15 cellular contexts compared by ENCODE assay signal in genomic region chr19:49336482-49337266, GRCh38. TPM values are rescaled to one million over a fixed set of nuclear protein-coding genes. Genes with fewer than 3 reads are reported as not detected.
DNase-seq lines count a peak whose midpoint lies in the region; ATAC-seq and TF ChIP-seq lines count a peak whose summit lies in the region.
"Had no signal": no experiment of that assay in that cellular context is flagged by ENCODE, and none has a peak within 500 bp of the region (broad histone marks: within the 10 kb centered on the region; RNA-seq: fewer than 3 reads in every experiment).

No MANE protein-coding gene starts in this region.

- H3K4me1 ChIP-seq in spleen = peaks cover 21 to 98% (median 92%) of the 10 kb centered on the region in 6 donors

- H3K36me3 ChIP-seq in spleen (peaks cover 0 to 52% (median 31%) of the 10 kb centered on the region in 6 donors), MG63 (no peaks in the 10 kb centered on the region)

- no peak for TF ChIP-seq POLR2A in spleen (IDR thresholded peaks at IDR 0.05)

- no peak for DNase-seq in activated CD4-positive, alpha-beta T cell treated with anti-CD3 and anti-CD28 coated beads, Interleukin-2, amount 10 ng/mL, durations not matched to agents 7 days and 5 days
- no peak for DNase-seq in activated CD4-positive, alpha-beta T cell treated with anti-CD3 and anti-CD28 coated beads, Interleukin-2, amount 50 U/mL, for 4 hours
- peak in 1 of 34 experiments; percentile 19 for DNase-seq in T-cell
- DNase-seq in effector memory CD8-positive, alpha-beta T cell = no peak
- DNase-seq in spleen = peak; percentile 61
- no peak for DNase-seq in dedifferentiated amniotic fluid mesenchymal stem cell (ENCODE audit: extremely low spot score)
- no peak for DNase-seq in MG63
- no peak for DNase-seq in Ammon's horn (ENCODE audit: low spot score)
- DNase-seq: ACHN, NCI-H1694 treated with DMSO at 0.1 percent for 48 hours, nucleus accumbens, SW 1271 had no signal

- 75 to 85% (median 79%) methylated on average over 8 to 10 of the region's 10 CpGs for WGBS in spleen, 5 donors

- H3K27me3 ChIP-seq in spleen (replicated peaks in 1 of 7) = no peaks in the 10 kb centered on the region
- H3K27me3 ChIP-seq in MG63 = no peaks in the 10 kb centered on the region

- POLR2A ChIA-PET in activated CD4-positive, alpha-beta T cell treated with anti-CD3 and anti-CD28 coated beads, Interleukin-2, amount 10 ng/mL, durations not matched to agents 7 days and 5 days (lab: Charles Lee) = interaction anchor here (0.7 kb wide), 1 partner anchor 18 kb away, joined by 3 read pairs; no protein-coding TSS in a partner anchor
- POLR2A ChIA-PET in T-cell (lab: Charles Lee) = interaction anchor here in 1 of 2 donors (0.6 kb wide), 1 partner anchor 119 kb away, joined by 3 read pairs; no protein-coding TSS in a partner anchor

- H3K4me3 Mint-ChIP-seq in activated CD4-positive, alpha-beta T cell treated with anti-CD3 and anti-CD28 coated beads, Interleukin-2, amount 10 ng/mL, durations not matched to agents 7 days and 5 days = peak overlapping the region; percentile 100
- peak overlapping the region; percentile 96 to 100 (median 99) for H3K4me3 Mint-ChIP-seq in T-cell
- H3K4me3 Mint-ChIP-seq in effector memory CD8-positive, alpha-beta T cell = peak overlapping the region; percentile 86 to 99

- H3K4me3 ChIP-seq in spleen = peak overlapping the region; percentile 46 to 79 (median 66)
- no peak overlapping the region for H3K4me3 ChIP-seq in MG63

- intact Hi-C loops in spleen (cut with DNase I; ENCODE audit: low total_unique reads) = no loop called here

- CTCF ChIA-PET in activated CD4-positive, alpha-beta T cell treated with anti-CD3 and anti-CD28 coated beads, Interleukin-2, amount 10 ng/mL, durations not matched to agents 7 days and 5 days (lab: Charles Lee) = interaction anchor here (0.6 to 1.6 kb wide), 3 partner anchors 35 to 347 kb away, joined by 3 read pairs; partner anchors contain the start of gene FLT3LG
- CTCF ChIA-PET in T-cell (lab: Charles Lee) = interaction anchor here in 1 of 2 donors (0.6 kb wide), 1 partner anchor 33 kb away, joined by 3 read pairs; no protein-coding TSS in a partner anchor

- peaks cover 55% of the 10 kb centered on the region for H3K36me3 Mint-ChIP-seq in activated CD4-positive, alpha-beta T cell treated with anti-CD3 and anti-CD28 coated beads, Interleukin-2, amount 10 ng/mL, durations not matched to agents 7 days and 5 days (ENCODE audit: low read depth)
- H3K36me3 Mint-ChIP-seq in T-cell = peaks cover 33% of the 10 kb centered on the region
- H3K36me3 Mint-ChIP-seq in effector memory CD8-positive, alpha-beta T cell (ENCODE audit: insufficient read depth) = peaks cover 34% of the 10 kb centered on the region

- TF ChIP-seq CTCF in spleen (IDR thresholded peaks at IDR 0.05 in 8 of 11, conservative IDR thresholded peaks at IDR 0.05 in 3 of 11) = no peak

- H3K27ac ChIP-seq in spleen = peak overlapping the region in 7 of 8 donors; percentile 86 to 95 (median 89)

- peak overlapping the region; percentile 100 for H3K27ac Mint-ChIP-seq in activated CD4-positive, alpha-beta T cell treated with anti-CD3 and anti-CD28 coated beads, Interleukin-2, amount 10 ng/mL, durations not matched to agents 7 days and 5 days
- peak overlapping the region; percentile 99 to 100 for H3K27ac Mint-ChIP-seq in T-cell
- H3K27ac Mint-ChIP-seq in effector memory CD8-positive, alpha-beta T cell = peak overlapping the region; percentile 87 to 99

- H3K27me3 Mint-ChIP-seq in activated CD4-positive, alpha-beta T cell treated with anti-CD3 and anti-CD28 coated beads, Interleukin-2, amount 10 ng/mL, durations not matched to agents 7 days and 5 days = no peaks in the 10 kb centered on the region
- no peaks in the 10 kb centered on the region for H3K27me3 Mint-ChIP-seq in T-cell
- no peaks in the 10 kb centered on the region for H3K27me3 Mint-ChIP-seq in effector memory CD8-positive, alpha-beta T cell

- no peaks in the 10 kb centered on the region for H3K9me3 ChIP-seq in spleen
- no peaks in the 10 kb centered on the region for H3K9me3 ChIP-seq in MG63

- no peaks in the 10 kb centered on the region for H3K9me3 Mint-ChIP-seq in activated CD4-positive, alpha-beta T cell treated with anti-CD3 and anti-CD28 coated beads, Interleukin-2, amount 10 ng/mL, durations not matched to agents 7 days and 5 days
- H3K9me3 Mint-ChIP-seq in T-cell = no peaks in the 10 kb centered on the region
- H3K9me3 Mint-ChIP-seq in effector memory CD8-positive, alpha-beta T cell = no peaks in the 10 kb centered on the region

- peaks cover 75% of the 10 kb centered on the region for H3K4me1 Mint-ChIP-seq in activated CD4-positive, alpha-beta T cell treated with anti-CD3 and anti-CD28 coated beads, Interleukin-2, amount 10 ng/mL, durations not matched to agents 7 days and 5 days
- H3K4me1 Mint-ChIP-seq in T-cell = peaks cover 70 to 79% (median 78%) of the 10 kb centered on the region in 3 donors
- H3K4me1 Mint-ChIP-seq in effector memory CD8-positive, alpha-beta T cell (ENCODE audit: low read depth in 2 of 2) = peaks cover 55 to 72% of the 10 kb centered on the region in 2 donors

- ATAC-seq in T-cell (replicated peaks in 1 of 4) = no peak
- no peak for ATAC-seq in effector memory CD8-positive, alpha-beta T cell (replicated peaks)
- ATAC-seq: HepG2 had no signal

RNA-seq across cellular contexts. Expression of gene CD37, which starts 1.5 kb away (rescaled TPM):
- total RNA-seq in activated CD4-positive, alpha-beta T cell treated with anti-CD3 and anti-CD28 coated beads, Interleukin-2, amount 10 ng/mL, durations not matched to agents 7 days and 5 days = 100 to 1,000 TPM; 268 to 352 TPM
- total RNA-seq in T-cell = 100 to 1,000 TPM; 365 to 435 (median 369) TPM
- 100 to 1,000 TPM; 297 to 516 (median 398) TPM for total RNA-seq in spleen
- polyA plus RNA-seq in spleen = 100 to 1,000 TPM; 401 to 452 (median 405) TPM
- total RNA-seq in MG63 (2014; rRNA removed; shearing (Covaris generic); ENCODE audit: low replicate concordance) = not detected in 2 replicates
- total RNA-seq: Daoy, glomerular endothelial cell, HepG2 had no signal
- polyA plus RNA-seq: HepG2 had no signal

RNA-seq across cellular contexts. Expression of gene SLC6A16, which starts 11.7 kb away (rescaled TPM):
- 1 to 10 TPM; 4.8 to 5.7 TPM for total RNA-seq in activated CD4-positive, alpha-beta T cell treated with anti-CD3 and anti-CD28 coated beads, Interleukin-2, amount 10 ng/mL, durations not matched to agents 7 days and 5 days
- total RNA-seq in T-cell (1 to 10 TPM; 5.4 to 8.1 (median 6.4) TPM), spleen (1 to 10 TPM; 2.1 to 6.9 (median 5.0) TPM)
- 1 to 10 TPM; 2.7 to 5.0 (median 2.7) TPM for polyA plus RNA-seq in spleen
- not detected in 2 replicates for total RNA-seq in MG63 (2014; rRNA removed; shearing (Covaris generic); ENCODE audit: low replicate concordance)
- total RNA-seq: Daoy had no signal

RNA-seq across cellular contexts. Expression of gene TEAD2, which starts 25.5 kb away (rescaled TPM):
- not detected for total RNA-seq in activated CD4-positive, alpha-beta T cell treated with anti-CD3 and anti-CD28 coated beads, Interleukin-2, amount 10 ng/mL, durations not matched to agents 7 days and 5 days
- total RNA-seq in T-cell (under 1 TPM in 3 of 5 donors, not detected in 2; 0.20 to 0.43 (median 0.28) TPM), spleen (10 to 100 TPM in 6 of 7 donors, 1 to 10 TPM in 1; 8.9 to 24.7 (median 15.8) TPM)
- 1 to 10 TPM; 5.8 to 8.4 (median 5.8) TPM for polyA plus RNA-seq in spleen
- 13.5 and 14.6 TPM in 2 replicates for total RNA-seq in MG63 (2014; rRNA removed; shearing (Covaris generic); ENCODE audit: low replicate concordance)

RNA-seq across cellular contexts. Expression of gene DKKL1, which starts 27.0 kb away (rescaled TPM):
- total RNA-seq in activated CD4-positive, alpha-beta T cell treated with anti-CD3 and anti-CD28 coated beads, Interleukin-2, amount 10 ng/mL, durations not matched to agents 7 days and 5 days = not detected
- total RNA-seq in T-cell (not detected), spleen (under 1 TPM in 2 of 7 donors, not detected in 5; 0.57 to 0.79 TPM)
- polyA plus RNA-seq in spleen = 1 to 10 TPM in 1 of 3 donors, under 1 TPM in 1, not detected in 1; 0.57 to 1.1 TPM
- not detected in 2 replicates for total RNA-seq in MG63 (2014; rRNA removed; shearing (Covaris generic); ENCODE audit: low replicate concordance)

RNA-seq across cellular contexts. Expression of gene KASH5, which starts 51.4 kb away (rescaled TPM):
- total RNA-seq in activated CD4-positive, alpha-beta T cell treated with anti-CD3 and anti-CD28 coated beads, Interleukin-2, amount 10 ng/mL, durations not matched to agents 7 days and 5 days = under 1 TPM; 0.45 to 0.85 TPM
- total RNA-seq in T-cell (under 1 TPM in 2 of 5 donors, not detected in 3; 0.25 to 0.26 TPM), spleen (under 1 TPM in 1 of 7 donors, not detected in 6; 0.41 TPM)
- under 1 TPM; 0.11 to 0.32 (median 0.19) TPM for polyA plus RNA-seq in spleen
- total RNA-seq in MG63 (2014; rRNA removed; shearing (Covaris generic); ENCODE audit: low replicate concordance) = not detected in 2 replicates
- total RNA-seq: Daoy, glomerular endothelial cell, HepG2 had no signal
- polyA plus RNA-seq: HepG2 had no signal

Comparison
In these comparisons a context has a peak if more than half of its experiments do, and no peak if none do; other contexts are left out.
1. RNA of gene CD37, which starts 1.5 kb away (total RNA-seq): 297 to 516 TPM in spleen, 365 to 435 TPM in T-cell and 268 to 352 TPM in activated CD4-positive, alpha-beta T cell treated with anti-CD3 and anti-CD28 coated beads, Interleukin-2, amount 10 ng/mL, durations not matched to agents 7 days and 5 days; not detected in MG63; every median in the first group is over 100 times any median in the second.
2. RNA of gene TEAD2, which starts 25.5 kb away (total RNA-seq): 8.9 to 24.7 TPM in spleen and 13.5 to 14.6 TPM in MG63; 0.20 to 0.43 TPM in T-cell and not detected in activated CD4-positive, alpha-beta T cell treated with anti-CD3 and anti-CD28 coated beads, Interleukin-2, amount 10 ng/mL, durations not matched to agents 7 days and 5 days; every median in the first group is over 4 times any median in the second.
3. Peak in every context shown above with its lines, with median percentiles within 50 percentile points of each other: H3K27ac Mint-ChIP-seq and H3K4me3 Mint-ChIP-seq.